In the genomic region with DNA sequence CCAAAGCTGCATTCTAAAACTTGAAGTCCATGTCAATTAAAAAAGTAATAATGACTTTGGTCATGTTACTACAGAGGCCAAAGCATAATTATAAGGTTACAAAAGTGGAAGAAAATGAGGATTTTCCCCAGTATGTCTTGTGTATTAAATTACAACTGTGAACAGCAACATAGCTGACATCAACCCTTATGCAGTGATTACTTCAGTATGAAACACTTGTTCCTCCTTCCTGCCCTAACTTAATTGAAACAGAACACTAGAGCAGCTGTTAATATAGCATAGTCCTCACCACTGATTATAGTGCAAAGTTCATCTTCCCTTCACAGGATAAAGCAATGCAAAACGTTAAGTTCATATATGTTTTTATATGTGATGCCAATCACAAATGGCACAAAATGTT, we compare ENCODE assay signal across 1 cellular context.
TF ChIP-seq lines count a peak whose summit lies in the region.

No MANE protein-coding gene starts in this region.

TF ChIP-seq in HEK293, 187 proteins besides CTCF, POLR2A, EP300 and RAD21 (continued from another document):
- 0 out of 2 replicates have a peak, but pooled peaks have one; percentile 9 for TF ChIP-seq SCRT1 (tag by site-specific recombination; IDR thresholded peaks at IDR 0.05; ENCODE audit: borderline replicate concordance)
